In the genomic region with DNA sequence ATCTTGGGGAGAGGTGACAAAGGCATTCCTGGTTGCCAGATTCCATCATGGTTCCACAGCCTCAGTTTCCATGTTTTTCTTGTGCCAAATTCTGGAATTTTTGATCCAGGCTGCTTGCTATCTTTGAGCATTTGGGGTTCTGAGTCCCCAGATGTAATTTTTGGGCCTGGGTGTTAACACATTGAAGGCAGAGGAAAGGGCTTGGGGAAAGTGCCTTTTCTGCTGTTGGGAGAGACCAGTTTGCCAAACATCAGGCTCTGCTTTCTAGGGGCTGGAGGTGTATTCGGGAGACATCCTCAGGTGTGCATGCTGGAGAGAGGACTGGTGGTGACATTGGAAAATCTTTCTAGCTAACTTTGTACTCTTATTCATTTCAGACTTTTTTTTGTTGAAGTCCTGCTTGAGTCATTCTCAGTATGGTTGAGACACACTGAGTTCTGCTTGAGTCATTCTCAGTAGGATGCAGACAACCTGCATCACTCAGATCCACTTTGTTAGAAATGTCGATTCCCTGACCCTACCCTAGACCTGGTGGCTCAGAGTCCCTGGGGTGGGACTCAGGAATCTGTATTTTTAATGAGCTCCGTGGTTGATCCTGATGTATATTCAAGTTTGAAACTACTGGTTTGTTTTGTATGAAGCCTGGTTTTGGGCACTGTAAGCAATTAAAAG, we compare ENCODE assay signal across 15 cellular contexts.
DNase-seq lines count a peak whose midpoint lies in the region; ATAC-seq, FAIRE-seq and TF ChIP-seq lines count a peak whose summit lies in the region.
"Had no signal": no experiment of that assay in that cellular context is flagged by ENCODE, and none has a peak within 500 bp of the region (broad histone marks: within the 10 kb centered on the region; RNA-seq: fewer than 3 reads in every experiment).

No MANE protein-coding gene starts in this region.

- TF ChIP-seq RAD21 in A549 (conservative IDR thresholded peaks at IDR 0.05 in 1 of 2, IDR thresholded peaks at IDR 0.05 in 1 of 2) (0 out of 5 replicates have a peak, but pooled peaks of 1 of the 2 experiments have one; percentile 16), SK-N-SH (IDR thresholded peaks at IDR 0.05; ENCODE audit: low read length) (no peak)

- TF ChIP-seq POLR2A in A549 (IDR thresholded peaks at IDR 0.05; ENCODE audit: low read length) (no peak), H54 (IDR thresholded peaks at IDR 0.05; ENCODE audit: low read depth, low read length) (no peak), esophagus squamous epithelium (IDR thresholded peaks at IDR 0.05) (no peak), stomach (IDR thresholded peaks at IDR 0.05) (no peak)

- H3K9me3 Mint-ChIP-seq in osteocyte (ENCODE audit: unreplicated experiment) = no peaks in the 10 kb centered on the region

- no peaks in the 10 kb centered on the region for H3K4me1 Mint-ChIP-seq in osteocyte (ENCODE audit: unreplicated experiment)
- H3K4me1 Mint-ChIP-seq: activated CD8-positive, alpha-beta memory T cell treated with anti-CD3 and anti-CD28 coated beads, Interleukin-2, amount 10 ng/mL, durations not matched to agents 7 days and 5 days had no signal

- H4K20me1 ChIP-seq in SK-N-SH (ENCODE audit: insufficient read depth) = no peaks in the 10 kb centered on the region

- H3K4me1 ChIP-seq in A549 (peaks cover 38% of the 10 kb centered on the region), SK-N-SH (ENCODE audit: control insufficient read depth in 1 of 2, insufficient read depth in 2 of 2, low read depth in 1 of 2, low read length in 1 of 2) (peaks cover 2 to 3% of the 10 kb centered on the region in 2 experiments; a peak in 1 of 4 replicates), esophagus squamous epithelium (no peaks in the 10 kb centered on the region), stomach (no peaks in the 10 kb centered on the region)

- H3K4me3 ChIP-seq in A549 (no peak overlapping the region), SK-N-SH (ENCODE audit: low read depth in 2 of 2, low read length in 1 of 2) (no peak overlapping the region), fibroblast of pulmonary artery (replicated peaks; ENCODE audit: low read depth, low read length) (no peak overlapping the region), esophagus squamous epithelium (no peak overlapping the region), stomach (no peak overlapping the region)
- H3K4me3 ChIP-seq: thoracic aorta had no signal

- H3K79me2 ChIP-seq in SK-N-SH (ENCODE audit: insufficient read depth) = no peaks in the 10 kb centered on the region

- FAIRE-seq in A549 (lab: Jason Lieb, UNC) = no peak
- peak; percentile 93 for FAIRE-seq in H54 (lab: Jason Lieb, UNC)
- FAIRE-seq: TTC549 had no signal

- TF ChIP-seq CTCF in A549 (IDR thresholded peaks at IDR 0.05) (no peak), SK-N-SH (IDR thresholded peaks at IDR 0.05) (no peak), fibroblast of pulmonary artery (IDR thresholded peaks at IDR 0.05; ENCODE audit: low read length, missing control alignments) (no peak), esophagus squamous epithelium (IDR thresholded peaks at IDR 0.05) (no peak), stomach (IDR thresholded peaks at IDR 0.05) (no peak), osteocyte (IDR thresholded peaks at IDR 0.05) (no peak)

- CTCF ChIA-PET in A549 (lab: Yijun Ruan, JAX) (interaction anchor here (0.6 kb wide), 1 partner anchor 550 kb away, joined by 3 read pairs; no protein-coding TSS in a partner anchor), SK-N-SH (lab: Yijun Ruan, JAX) (no interaction called here)

- H3K27ac ChIP-seq in A549 = peak overlapping the region; percentile 42 to 82; a peak in 5 of 6 replicates
- no peak overlapping the region for H3K27ac ChIP-seq in SK-N-SH (ENCODE audit: low read depth in 2 of 2, low read length in 1 of 2)
- no peak overlapping the region for H3K27ac ChIP-seq in esophagus squamous epithelium
- H3K27ac ChIP-seq in stomach = no peak overlapping the region
- H3K27ac ChIP-seq: thoracic aorta had no signal

- intact Hi-C loops in esophagus squamous epithelium (cut with DNase I) (no loop called here), stomach (cut with DNase I; ENCODE audit: low total_unique reads) (no loop called here)

- H3K27me3 ChIP-seq in SK-N-SH (ENCODE audit: insufficient read depth) = no peaks in the 10 kb centered on the region
- no peaks in the 10 kb centered on the region for H3K27me3 ChIP-seq in esophagus squamous epithelium
- H3K27me3 ChIP-seq in stomach = no peaks in the 10 kb centered on the region

- H3K36me3 Mint-ChIP-seq in osteocyte (ENCODE audit: unreplicated experiment) = no peaks in the 10 kb centered on the region
- H3K36me3 Mint-ChIP-seq: activated CD8-positive, alpha-beta memory T cell treated with anti-CD3 and anti-CD28 coated beads, Interleukin-2, amount 10 ng/mL, durations not matched to agents 7 days and 5 days had no signal

- no peak overlapping the region for H3K4me3 Mint-ChIP-seq in osteocyte (ENCODE audit: unreplicated experiment)
- H3K4me3 Mint-ChIP-seq: activated CD8-positive, alpha-beta memory T cell treated with anti-CD3 and anti-CD28 coated beads, Interleukin-2, amount 10 ng/mL, durations not matched to agents 7 days and 5 days had no signal

- no peak overlapping the region for H2AFZ ChIP-seq in SK-N-SH (ENCODE audit: low read depth)

- TF ChIP-seq EP300 in A549 (IDR thresholded peaks at IDR 0.05) (no peak), SK-N-SH (IDR thresholded peaks at IDR 0.05; ENCODE audit: borderline replicate concordance in 1 of 2, low read depth in 1 of 2, low read length in 1 of 2) (0 out of 4 replicates have a peak, but pooled peaks of 1 of the 2 experiments have one; percentile 10), stomach (IDR thresholded peaks at IDR 0.05) (no peak)

- H3K4me2 ChIP-seq in A549 (peak overlapping the region; percentile 49), SK-N-SH (no peak overlapping the region)

- no peaks in the 10 kb centered on the region for H3K9me2 ChIP-seq in SK-N-SH

- 18% methylated on average over 3 of the region's 3 CpGs for WGBS in A549 (ENCODE audit: missing lambda C conversion rate)
- 48% methylated on average over 3 of the region's 3 CpGs for WGBS in SK-N-SH (ENCODE audit: low lambda C conversion rate)
- WGBS in esophagus squamous epithelium, 2 donors = 67 to 73% methylated on average over 3 of the region's 3 CpGs
- 80 to 90% (median 86%) methylated on average over 3 of the region's 3 CpGs for WGBS in stomach, 5 donors

- no peaks in the 10 kb centered on the region for H3K36me3 ChIP-seq in SK-N-SH (replicated peaks in 1 of 2; ENCODE audit: control insufficient read depth in 1 of 2, insufficient read depth in 2 of 2, low read length in 1 of 2)
- H3K36me3 ChIP-seq in esophagus squamous epithelium = no peaks in the 10 kb centered on the region
- no peaks in the 10 kb centered on the region for H3K36me3 ChIP-seq in stomach
- H3K36me3 ChIP-seq: thoracic aorta had no signal

- H3K9ac ChIP-seq in SK-N-SH = no peak overlapping the region

- ATAC-seq in A549 = peak; percentile 77 to 83
- ATAC-seq in GM21526 (IDR thresholded peaks at IDR 0.05; ENCODE audit: low FRiP score, unreplicated experiment) = no peak
- ATAC-seq: activated CD8-positive, alpha-beta memory T cell treated with anti-CD3 and anti-CD28 coated beads, Interleukin-2, amount 10 ng/mL, durations not matched to agents 7 days and 5 days had no signal

- no peaks in the 10 kb centered on the region for H3K9me3 ChIP-seq in A549
- no peaks in the 10 kb centered on the region for H3K9me3 ChIP-seq in SK-N-SH
- H3K9me3 ChIP-seq in esophagus squamous epithelium = no peaks in the 10 kb centered on the region
- H3K9me3 ChIP-seq in stomach = no peaks in the 10 kb centered on the region
- H3K9me3 ChIP-seq: thoracic aorta had no signal

- H3K27me3 Mint-ChIP-seq in osteocyte (ENCODE audit: unreplicated experiment) = peaks cover 35% of the 10 kb centered on the region
- H3K27me3 Mint-ChIP-seq: activated CD8-positive, alpha-beta memory T cell treated with anti-CD3 and anti-CD28 coated beads, Interleukin-2, amount 10 ng/mL, durations not matched to agents 7 days and 5 days had no signal

- peak; percentile 35 to 51 for DNase-seq in A549 (ENCODE audit: low read depth in 1 of 2, low spot score in 1 of 2)
- DNase-seq in H54 (ENCODE audit: insufficient read length, low spot score) = peak; percentile 71
- DNase-seq in SK-N-SH = no peak
- DNase-seq in fibroblast of pulmonary artery (ENCODE audit: low read depth) = peak; percentile 20
- DNase-seq in esophagus squamous epithelium (lab: John Stamatoyannopoulos, UW) = no peak
- no peak for DNase-seq in stomach
- no peak for DNase-seq in osteocyte (ENCODE audit: extremely low spot score, unreplicated experiment)
- DNase-seq: activated CD8-positive, alpha-beta memory T cell treated with anti-CD3 and anti-CD28 coated beads, Interleukin-2, amount 10 ng/mL, durations not matched to agents 7 days and 5 days; activated naive CD4-positive, alpha-beta T cell treated with anti-CD3 and anti-CD28 coated beads, Interleukin-2, amount 50 U/mL, for 16 hours; NCI-H1436; posterior cingulate gyrus; SHP77 had no signal

- H3K27ac Mint-ChIP-seq in osteocyte (ENCODE audit: unreplicated experiment) = no peak overlapping the region
- H3K27ac Mint-ChIP-seq: activated CD8-positive, alpha-beta memory T cell treated with anti-CD3 and anti-CD28 coated beads, Interleukin-2, amount 10 ng/mL, durations not matched to agents 7 days and 5 days had no signal

- H3F3A ChIP-seq in SK-N-SH (replicated peaks; ENCODE audit: insufficient read depth) = no peaks in the 10 kb centered on the region

- POLR2A ChIA-PET in A549 (lab: Yijun Ruan, JAX) (interaction anchor here (1.0 kb wide), 1 partner anchor 130 kb away, joined by 3 read pairs; the partner anchor contains the start of gene ZNF503), SK-N-SH (lab: Yijun Ruan, JAX) (no interaction called here)

TF ChIP-seq in A549, 52 proteins besides CTCF, POLR2A, EP300 and RAD21:
- no peak for TF ChIP-seq NFE2L2 (conservative IDR thresholded peaks at IDR 0.05; ENCODE audit: low read length)
- TF ChIP-seq ZC3H11A (IDR thresholded peaks at IDR 0.05) = no peak
- no peak for TF ChIP-seq BHLHE40 (IDR thresholded peaks at IDR 0.05; ENCODE audit: low read depth, low read length)
- no peak for TF ChIP-seq FOSL2 (IDR thresholded peaks at IDR 0.05)
- 0 out of 2 replicates have a peak, but pooled peaks have one; percentile 22 for TF ChIP-seq FOSL2 (CRISPR knock-in tag; IDR thresholded peaks at IDR 0.05)
- TF ChIP-seq NR3C1 (IDR thresholded peaks at IDR 0.05) = no peak
- TF ChIP-seq TP53 (CRISPR knock-in tag; IDR thresholded peaks at IDR 0.05) = no peak

TF ChIP-seq in SK-N-SH, 30 proteins besides CTCF, POLR2A, EP300 and RAD21 (continues in another document):
- TF ChIP-seq RXRA (IDR thresholded peaks at IDR 0.05; ENCODE audit: borderline replicate concordance, low read depth) (no peak), CHD2 (IDR thresholded peaks at IDR 0.05; ENCODE audit: low read length, partially characterized antibody) (no peak), POLR2AphosphoS5 (IDR thresholded peaks at IDR 0.05; ENCODE audit: low read depth, low read length) (no peak), MXI1 (IDR thresholded peaks at IDR 0.05; ENCODE audit: low read depth, low read length) (no peak), SIN3A (IDR thresholded peaks at IDR 0.05; ENCODE audit: borderline replicate concordance, low read depth, low read length) (no peak), EZH2phosphoT487 (IDR thresholded peaks at IDR 0.05; ENCODE audit: borderline replicate concordance, low read depth) (no peak)

Comparison
In these comparisons a context has a peak if more than half of its experiments do, and no peak if none do; other contexts are left out.
1. DNase-seq: peak in A549 (2 of 2), H54 (single experiment) and fibroblast of pulmonary artery (single experiment); none in SK-N-SH (single experiment), esophagus squamous epithelium (single experiment), stomach (single experiment) and osteocyte (single experiment).
2. H3K27ac ChIP-seq: peak in A549 (2 of 2); none in SK-N-SH (0 of 2), esophagus squamous epithelium (0 of 4) and stomach (0 of 5).
3. Of the 12 proteins assayed by ChIP-seq in both A549 and SK-N-SH: peak only in A549: none; only in SK-N-SH: PBX3; in both: none; in neither: 8; mixed calls (peak in some experiments, not most) for 3.